Comparison of ENCODE assay signal across 12 cellular contexts in the genomic region with DNA sequence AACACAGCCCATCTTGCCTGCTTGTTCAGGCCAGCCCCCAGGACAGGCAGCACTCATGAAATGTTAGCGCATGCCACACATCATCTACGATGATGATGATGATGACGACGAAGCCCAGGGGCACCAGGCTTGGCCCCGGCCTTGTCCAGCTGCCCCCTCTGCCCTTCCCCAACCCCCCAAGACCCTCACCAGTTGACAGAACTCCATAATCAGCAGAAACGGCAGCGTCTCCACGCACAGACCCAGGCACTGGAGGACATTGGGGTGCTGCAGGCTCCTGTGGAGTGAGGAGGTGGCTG. TPM values are rescaled to one million over a fixed set of nuclear protein-coding genes. Genes with fewer than 3 reads are reported as not detected.
DNase-seq lines count a peak whose midpoint lies in the region; ATAC-seq, FAIRE-seq and TF ChIP-seq lines count a peak whose summit lies in the region.
"Had no signal": no experiment of that assay in that cellular context is flagged by ENCODE, and none has a peak within 500 bp of the region (broad histone marks: within the 10 kb centered on the region; RNA-seq: fewer than 3 reads in every experiment).

No MANE protein-coding gene starts in this region.

- TSS peak; percentile 94 for BruUV-seq in Caco-2 (replicated peaks; lab: Mats Ljungman, UMichigan)

- no peaks in the 10 kb centered on the region for H3K36me3 ChIP-seq in Caco-2 (ENCODE audit: control insufficient read depth, insufficient read depth, low read length)
- H3K36me3 ChIP-seq in NT2/D1 (ENCODE audit: insufficient read depth, insufficient read length, low read length) = no peaks in the 10 kb centered on the region
- no peaks in the 10 kb centered on the region for H3K36me3 ChIP-seq in pancreas
- H3K36me3 ChIP-seq: MG63 had no signal

- H3K4me1 ChIP-seq in Caco-2 = peaks cover 15% of the 10 kb centered on the region
- peaks cover 3% of the 10 kb centered on the region for H3K4me1 ChIP-seq in NT2/D1 (ENCODE audit: insufficient read depth, insufficient read length)
- no peaks in the 10 kb centered on the region for H3K4me1 ChIP-seq in pancreas

- no peak for FAIRE-seq in pancreas (lab: Jason Lieb, UNC)

- peak overlapping the region in 3 of 4 donors; percentile 26 to 75 (median 57) for H3K27ac ChIP-seq in pancreas

- POLR2A ChIA-PET in Caco-2 (lab: Charles Lee) = interaction anchor here (0.6 to 1.5 kb wide), 13 partner anchors 9 to 1206 kb away, joined by 3 to 22 read pairs (median 7); partner anchors contain the start of genes RPL18 and SPHK2

- H3K27me3 Mint-ChIP-seq in Caco-2 (ENCODE audit: insufficient read depth, unreplicated experiment) = no peaks in the 10 kb centered on the region

- H3K4me3 ChIP-seq in Caco-2 (ENCODE audit: low read depth, low read length) = peak overlapping the region; percentile 34
- peak overlapping the region; percentile 36 for H3K4me3 ChIP-seq in NT2/D1 (ENCODE audit: insufficient read length, low read depth)
- peak overlapping the region; percentile 40 for H3K4me3 ChIP-seq in epithelial cell of proximal tubule (ENCODE audit: low read depth, low read length)
- peak overlapping the region in 2 of 4 donors; percentile 24 to 36 for H3K4me3 ChIP-seq in pancreas
- H3K4me3 ChIP-seq: MG63 had no signal

- CTCF ChIA-PET in Caco-2 (lab: Charles Lee) = interaction anchor here (0.6 to 1.8 kb wide), 20 partner anchors 10 to 809 kb away, joined by 3 to 46 read pairs (median 5); partner anchors contain the start of genes KDELR1, SYNGR4 and TMEM143

- peak overlapping the region; percentile 80 for H3K4me3 Mint-ChIP-seq in Caco-2 (ENCODE audit: unreplicated experiment)
- H3K4me3 Mint-ChIP-seq: activated naive CD8-positive, alpha-beta T cell treated with anti-CD3 and anti-CD28 coated beads, Interleukin-2, amount 50 U/mL, for 24 hours had no signal

- H3K9me3 Mint-ChIP-seq in Caco-2 (ENCODE audit: unreplicated experiment) = no peaks in the 10 kb centered on the region
- H3K9me3 Mint-ChIP-seq: activated naive CD8-positive, alpha-beta T cell treated with anti-CD3 and anti-CD28 coated beads, Interleukin-2, amount 50 U/mL, for 24 hours had no signal

- ATAC-seq in pancreas (no peak), HG02678 (IDR thresholded peaks at IDR 0.05; ENCODE audit: unreplicated experiment) (no peak), HG03175 (IDR thresholded peaks at IDR 0.05; ENCODE audit: unreplicated experiment) (no peak)

- H3K27me3 ChIP-seq in Caco-2 (replicated peaks; ENCODE audit: control insufficient read depth, insufficient read depth, low read length) = no peaks in the 10 kb centered on the region
- peaks cover 4% of the 10 kb centered on the region for H3K27me3 ChIP-seq in NT2/D1 (ENCODE audit: insufficient read depth, insufficient read length)
- H3K27me3 ChIP-seq in pancreas = no peaks in the 10 kb centered on the region

- peaks cover 18% of the 10 kb centered on the region for H3K36me3 Mint-ChIP-seq in Caco-2 (ENCODE audit: insufficient read depth, unreplicated experiment)

- H3K9me3 ChIP-seq in Caco-2 = no peaks in the 10 kb centered on the region
- no peaks in the 10 kb centered on the region for H3K9me3 ChIP-seq in NT2/D1 (ENCODE audit: insufficient read depth, low read length)
- no peaks in the 10 kb centered on the region for H3K9me3 ChIP-seq in pancreas
- H3K9me3 ChIP-seq: MG63 had no signal

- peaks cover 22% of the 10 kb centered on the region for H3K4me1 Mint-ChIP-seq in Caco-2 (ENCODE audit: low read depth, unreplicated experiment)

- intact Hi-C loops in Caco-2 (cut with micrococcal nuclease; ENCODE audit: unreplicated experiment) (loop anchor here (1.0 to 5.0 kb wide), 7 partner anchors 8 to 170 kb away; partner anchors contain the start of genes DBP and GRWD1), pancreas (cut with DNase I) (no loop called here)

- no peak for TF ChIP-seq CTCF in Caco-2 (IDR thresholded peaks at IDR 0.05; ENCODE audit: insufficient read depth in 1 of 2, low read depth in 1 of 2, low read length in 1 of 2, severe bottlenecking in 1 of 2, unreplicated experiment in 1 of 2)
- no peak for TF ChIP-seq CTCF in epithelial cell of proximal tubule (conservative IDR thresholded peaks at IDR 0.05; ENCODE audit: low read depth, low read length)
- TF ChIP-seq CTCF in pancreas (IDR thresholded peaks at IDR 0.05) = no peak

- WGBS in pancreas, 2 donors = 84 to 86% methylated on average over 8 of the region's 8 CpGs

- H3K27ac Mint-ChIP-seq in Caco-2 (ENCODE audit: unreplicated experiment) = peak overlapping the region; percentile 94
- H3K27ac Mint-ChIP-seq: activated naive CD8-positive, alpha-beta T cell treated with anti-CD3 and anti-CD28 coated beads, Interleukin-2, amount 50 U/mL, for 24 hours had no signal

- peak overlapping the region; percentile 51 for H3K9ac ChIP-seq in NT2/D1 (ENCODE audit: insufficient read length, low read depth)

- DNase-seq in Caco-2 = no peak
- DNase-seq in NT2/D1 (ENCODE audit: low read depth, low spot score) = no peak
- DNase-seq in epithelial cell of proximal tubule (ENCODE audit: low read depth) = no peak
- no peak for DNase-seq in pancreas
- no peak for DNase-seq in anterior cingulate cortex (lab: John Stamatoyannopoulos, UW)
- DNase-seq in NOMO-1 (lab: John Stamatoyannopoulos, UW; ENCODE audit: unreplicated experiment in 2 of 2) = no peak

RNA-seq across cellular contexts. Expression of gene LMTK3, which starts 9.0 kb away (rescaled TPM):
- total RNA-seq in Caco-2 (2022) (22.4 and 22.6 TPM in 2 replicates), epithelial cell of proximal tubule (1.5 and 4.2 TPM in 2 replicates), pancreas (1 to 10 TPM; 2.3 to 4.1 (median 2.8) TPM)
- polyA plus RNA-seq in pancreas = 1 to 10 TPM; 4.1 to 7.7 TPM
- polyA plus RNA-seq: fibroblast of lung had no signal

RNA-seq across cellular contexts. Expression of gene CYTH2, which starts 33.5 kb away (rescaled TPM):
- total RNA-seq in Caco-2 (2022) (74.6 and 81.3 TPM in 2 replicates), epithelial cell of proximal tubule (43.6 and 81.6 TPM in 2 replicates), pancreas (10 to 100 TPM; 25.4 to 39.2 (median 29.1) TPM)
- polyA plus RNA-seq in pancreas = 10 to 100 TPM; 51.7 to 54.2 TPM

RNA-seq across cellular contexts. Expression of gene KCNJ14, which starts 47.3 kb away (rescaled TPM):
- 3.6 and 3.9 TPM in 2 replicates for total RNA-seq in Caco-2 (2022)
- total RNA-seq in epithelial cell of proximal tubule = 0.06 and 0.07 TPM in 2 replicates
- under 1 TPM; 0.20 to 0.56 (median 0.37) TPM for total RNA-seq in pancreas
- polyA plus RNA-seq in pancreas = under 1 TPM; 0.49 to 0.59 TPM

RNA-seq across cellular contexts. Expression of gene SULT2B1, which starts 49.3 kb away (rescaled TPM):
- total RNA-seq in Caco-2 (2022) = 1.00 and 1.4 TPM in 2 replicates
- 0.29 TPM in 1 of 2 replicates, not detected in the other for total RNA-seq in epithelial cell of proximal tubule
- under 1 TPM in 5 of 6 donors, not detected in 1; 0.32 to 0.64 (median 0.60) TPM for total RNA-seq in pancreas
- polyA plus RNA-seq in pancreas = 1 to 10 TPM; 1.3 to 1.7 TPM
- total RNA-seq: renal cortical epithelial cell had no signal

RNA-seq across cellular contexts. Expression of gene GRWD1, which starts 56.9 kb away (rescaled TPM):
- total RNA-seq in Caco-2 (2022) = 77.3 and 77.4 TPM in 2 replicates
- 51.2 and 58.7 TPM in 2 replicates for total RNA-seq in epithelial cell of proximal tubule
- 10 to 100 TPM; 13.0 to 23.1 (median 18.2) TPM for total RNA-seq in pancreas
- 10 to 100 TPM in 1 of 2 donors, 1 to 10 TPM in 1; 8.6 to 10.2 TPM for polyA plus RNA-seq in pancreas
